In genomic region chr11:43694477-43694876, GRCh38 we compare ENCODE assay signal across 11 cellular contexts. TPM values are rescaled to one million over a fixed set of nuclear protein-coding genes. Genes with fewer than 3 reads are reported as not detected.
A peak's percentile ranks its signal among the peaks of the same experiment; 100 is the strongest.
DNase-seq lines count a peak whose midpoint lies in the region; ATAC-seq and TF ChIP-seq lines count a peak whose summit lies in the region.
"Had no signal": no experiment of that assay in that cellular context is flagged by ENCODE, and none has a peak within 500 bp of the region (broad histone marks: within the 10 kb centered on the region; RNA-seq: fewer than 3 reads in every experiment).

No MANE protein-coding gene starts in this region.

- H3K27ac Mint-ChIP-seq in nephron progenitor cell = peak overlapping the region; percentile 85
- H3K27ac Mint-ChIP-seq: CD8-positive, alpha-beta T cell had no signal

- H3K4me3 Mint-ChIP-seq in nephron progenitor cell = no peak overlapping the region
- H3K4me3 Mint-ChIP-seq: CD8-positive, alpha-beta T cell had no signal

- H3K4me1 ChIP-seq in left lung = peaks cover 0 to 13% of the 10 kb centered on the region in 2 donors
- H3K4me1 ChIP-seq: sigmoid colon had no signal

- no peaks in the 10 kb centered on the region for H3K27me3 Mint-ChIP-seq in nephron progenitor cell (ENCODE audit: low read depth, poor library complexity)
- H3K27me3 Mint-ChIP-seq: naive B cell had no signal

- intact Hi-C loops in left lung (cut with DNase I) = no loop called here

- no peaks in the 10 kb centered on the region for H3K9me3 ChIP-seq in left lung
- H3K9me3 ChIP-seq: sigmoid colon had no signal

- H3K36me3 Mint-ChIP-seq in nephron progenitor cell (ENCODE audit: low read depth) = peaks cover 74% of the 10 kb centered on the region

- H3K4me3 ChIP-seq in left lung = no peak overlapping the region
- H3K4me3 ChIP-seq: sigmoid colon had no signal

- no peak for TF ChIP-seq CTCF in nephron progenitor cell (IDR thresholded peaks at IDR 0.05)
- no peak for TF ChIP-seq CTCF in left lung (IDR thresholded peaks at IDR 0.05)

- peaks cover 0 to 3% of the 10 kb centered on the region in 2 donors for H3K36me3 ChIP-seq in left lung
- H3K36me3 ChIP-seq: sigmoid colon had no signal

- peaks cover 14% of the 10 kb centered on the region for H3K4me1 Mint-ChIP-seq in nephron progenitor cell

- DNase-seq in nephron progenitor cell = no peak
- DNase-seq in left lung = no peak
- no peak for DNase-seq in NCI-H1930 (lab: John Stamatoyannopoulos, UW)
- DNase-seq in HT-29 (ENCODE audit: low spot score) = no peak
- DNase-seq in midbrain (lab: John Stamatoyannopoulos, UW) = no peak
- DNase-seq: CD8-positive, alpha-beta T cell; naive B cell; sigmoid colon had no signal

- H3K9me3 Mint-ChIP-seq in nephron progenitor cell = peaks cover 16% of the 10 kb centered on the region
- H3K9me3 Mint-ChIP-seq: CD8-positive, alpha-beta T cell; naive B cell had no signal

- H3K27ac ChIP-seq in left lung = no peak overlapping the region
- H3K27ac ChIP-seq: sigmoid colon had no signal

- no peaks in the 10 kb centered on the region for H3K27me3 ChIP-seq in left lung
- H3K27me3 ChIP-seq: sigmoid colon had no signal

- ATAC-seq in GM18909 (IDR thresholded peaks at IDR 0.05; ENCODE audit: poor library complexity, unreplicated experiment) (peak; percentile 78), HG02610 (IDR thresholded peaks at IDR 0.05; ENCODE audit: unreplicated experiment) (peak; percentile 76), HG03354 (IDR thresholded peaks at IDR 0.05; ENCODE audit: poor library complexity, severe bottlenecking, unreplicated experiment) (peak; percentile 78), left lung (no peak)
- ATAC-seq: CD8-positive, alpha-beta T cell had no signal

RNA-seq across cellular contexts. Expression of gene HSD17B12, which starts 13.9 kb away (rescaled TPM):
- 100 to 1,000 TPM; 129 to 150 TPM for total RNA-seq in left lung
- total RNA-seq in HT-29 (2014; rRNA removed; shearing (Covaris generic)) = 77.2 and 119 TPM in 2 replicates
